14 cellular contexts compared by ENCODE assay signal in the genomic region with DNA sequence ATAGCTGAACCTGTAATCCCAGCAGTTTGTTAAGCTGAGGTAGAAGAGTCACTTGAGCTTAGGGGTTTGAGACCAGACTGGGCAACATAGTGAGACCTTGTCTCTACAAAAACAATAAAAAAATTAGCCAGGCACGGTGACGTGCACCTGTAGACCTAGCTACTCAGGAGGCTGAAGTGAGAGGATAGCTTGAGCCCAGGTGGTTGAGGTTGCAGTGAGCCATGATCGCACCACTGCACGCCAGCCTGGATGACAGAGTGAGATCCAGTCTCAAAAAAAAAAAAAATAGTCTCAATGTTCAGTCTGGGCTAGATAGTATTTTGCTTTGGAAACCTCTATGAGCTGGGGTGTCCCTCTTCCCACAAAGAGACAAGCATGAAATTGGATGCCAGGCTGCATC. TPM values are rescaled to one million over a fixed set of nuclear protein-coding genes. Genes with fewer than 3 reads are reported as not detected.
DNase-seq lines count a peak whose midpoint lies in the region; ATAC-seq and TF ChIP-seq lines count a peak whose summit lies in the region.
"Had no signal": no experiment of that assay in that cellular context is flagged by ENCODE, and none has a peak within 500 bp of the region (broad histone marks: within the 10 kb centered on the region; RNA-seq: fewer than 3 reads in every experiment).

No MANE protein-coding gene starts in this region.

- H3K36me3 ChIP-seq in Peyer's patch = no peaks in the 10 kb centered on the region

- H3K9me3 ChIP-seq in Peyer's patch = no peaks in the 10 kb centered on the region

- DNase-seq in stimulated activated naive B cell treated with anti-CD40 and anti-IgM and Interleukin-4, amounts not matched to agents 10 μg/mL and 1 μg/mL and 100 μg/mL, for 72 hours = no peak
- DNase-seq in COLO829 (ENCODE audit: low spot score) (no peak), Peyer's patch (no peak), type B pancreatic cell (ENCODE audit: extremely low spot score, unreplicated experiment) (no peak)
- DNase-seq: activated CD4-positive, alpha-beta T cell treated with anti-CD3 and anti-CD28 coated beads for 1 hour; activated naive CD8-positive, alpha-beta T cell treated with anti-CD3 and anti-CD28 coated beads for 36 hours; caudate nucleus; CD4-positive, CD25-positive, alpha-beta regulatory T cell; occipital lobe had no signal

- peaks cover 0 to 4% (median 0%) of the 10 kb centered on the region in 4 donors for H3K4me1 ChIP-seq in Peyer's patch

- no peaks in the 10 kb centered on the region for H3K36me3 Mint-ChIP-seq in stimulated activated naive B cell treated with anti-CD40 and anti-IgM and Interleukin-4, amounts not matched to agents 10 μg/mL and 1 μg/mL and 100 μg/mL, for 72 hours
- no peaks in the 10 kb centered on the region for H3K36me3 Mint-ChIP-seq in type B pancreatic cell
- H3K36me3 Mint-ChIP-seq: activated naive CD8-positive, alpha-beta T cell treated with anti-CD3 and anti-CD28 coated beads for 36 hours; CD4-positive, CD25-positive, alpha-beta regulatory T cell; mesothelial cell of epicardium had no signal

- H3K27me3 Mint-ChIP-seq in stimulated activated naive B cell treated with anti-CD40 and anti-IgM and Interleukin-4, amounts not matched to agents 10 μg/mL and 1 μg/mL and 100 μg/mL, for 72 hours = peaks cover 0 to 3% of the 10 kb centered on the region in 2 donors
- no peaks in the 10 kb centered on the region for H3K27me3 Mint-ChIP-seq in type B pancreatic cell
- H3K27me3 Mint-ChIP-seq: activated naive CD8-positive, alpha-beta T cell treated with anti-CD3 and anti-CD28 coated beads for 36 hours; CD4-positive, CD25-positive, alpha-beta regulatory T cell had no signal

- no peaks in the 10 kb centered on the region for H3K9me3 Mint-ChIP-seq in stimulated activated naive B cell treated with anti-CD40 and anti-IgM and Interleukin-4, amounts not matched to agents 10 μg/mL and 1 μg/mL and 100 μg/mL, for 72 hours
- H3K9me3 Mint-ChIP-seq in type B pancreatic cell = no peaks in the 10 kb centered on the region
- H3K9me3 Mint-ChIP-seq: activated naive CD8-positive, alpha-beta T cell treated with anti-CD3 and anti-CD28 coated beads for 36 hours; CD4-positive, CD25-positive, alpha-beta regulatory T cell; mesothelial cell of epicardium had no signal

- H3K4me3 Mint-ChIP-seq in stimulated activated naive B cell treated with anti-CD40 and anti-IgM and Interleukin-4, amounts not matched to agents 10 μg/mL and 1 μg/mL and 100 μg/mL, for 72 hours = no peak overlapping the region
- no peak overlapping the region for H3K4me3 Mint-ChIP-seq in type B pancreatic cell
- H3K4me3 Mint-ChIP-seq: activated naive CD8-positive, alpha-beta T cell treated with anti-CD3 and anti-CD28 coated beads for 36 hours; CD4-positive, CD25-positive, alpha-beta regulatory T cell; mesothelial cell of epicardium had no signal

- peaks cover 4 to 17% of the 10 kb centered on the region in 2 donors for H3K4me1 Mint-ChIP-seq in stimulated activated naive B cell treated with anti-CD40 and anti-IgM and Interleukin-4, amounts not matched to agents 10 μg/mL and 1 μg/mL and 100 μg/mL, for 72 hours
- peaks cover 4% of the 10 kb centered on the region for H3K4me1 Mint-ChIP-seq in type B pancreatic cell (ENCODE audit: unreplicated experiment)
- H3K4me1 Mint-ChIP-seq: activated naive CD8-positive, alpha-beta T cell treated with anti-CD3 and anti-CD28 coated beads for 36 hours had no signal

- no peak overlapping the region for H3K4me3 ChIP-seq in Peyer's patch
- H3K4me3 ChIP-seq: skin epidermis had no signal

- no peaks in the 10 kb centered on the region for H3K27me3 ChIP-seq in Peyer's patch

- peak; percentile 45 for ATAC-seq in GM19395 (IDR thresholded peaks at IDR 0.05; ENCODE audit: unreplicated experiment)
- ATAC-seq in HG02571 (IDR thresholded peaks at IDR 0.05; ENCODE audit: unreplicated experiment) = peak; percentile 11
- peak; percentile 11 for ATAC-seq in HG03159 (IDR thresholded peaks at IDR 0.05; ENCODE audit: unreplicated experiment)
- peak; percentile 35 to 55 for ATAC-seq in stimulated activated naive B cell treated with anti-CD40 and anti-IgM and Interleukin-4, amounts not matched to agents 10 μg/mL and 1 μg/mL and 100 μg/mL, for 72 hours (replicated peaks)

- TF ChIP-seq CTCF in Peyer's patch (IDR thresholded peaks at IDR 0.05) (no peak), type B pancreatic cell (conservative IDR thresholded peaks at IDR 0.05) (no peak)

- no peak for TF ChIP-seq POLR2A in Peyer's patch (IDR thresholded peaks at IDR 0.05)

- H3K27ac ChIP-seq in Peyer's patch = no peak overlapping the region
- H3K27ac ChIP-seq: skin epidermis had no signal

- H3K27ac Mint-ChIP-seq in stimulated activated naive B cell treated with anti-CD40 and anti-IgM and Interleukin-4, amounts not matched to agents 10 μg/mL and 1 μg/mL and 100 μg/mL, for 72 hours = no peak overlapping the region
- no peak overlapping the region for H3K27ac Mint-ChIP-seq in type B pancreatic cell
- H3K27ac Mint-ChIP-seq: activated naive CD8-positive, alpha-beta T cell treated with anti-CD3 and anti-CD28 coated beads for 36 hours; mesothelial cell of epicardium had no signal

RNA-seq across cellular contexts. Expression of a gene that starts 51.9 kb away (rescaled TPM):
- total RNA-seq in Peyer's patch (100 to 1,000 TPM in 1 of 4 donors, 10 to 100 TPM in 3; 58.6 to 110 (median 84.7) TPM), type B pancreatic cell (ENCODE audit: low replicate concordance) (20.2 and 24.7 TPM in 2 replicates)
